9 cellular contexts compared by ENCODE assay signal in genomic region chr2:180077295-180077906, GRCh38.
DNase-seq lines count a peak whose midpoint lies in the region; TF ChIP-seq lines count a peak whose summit lies in the region.
"Had no signal": no experiment of that assay in that cellular context is flagged by ENCODE, and none has a peak within 500 bp of the region (broad histone marks: within the 10 kb centered on the region; RNA-seq: fewer than 3 reads in every experiment).

No MANE protein-coding gene starts in this region.

- peak; percentile 8 for DNase-seq in NCI-H1105 treated with DMSO at 0.1 percent for 48 hours (lab: John Stamatoyannopoulos, UW)
- DNase-seq in NCI-H1105 (lab: John Stamatoyannopoulos, UW), result no peak
- DNase-seq in MM.1S, result peak; percentile 46
- DNase-seq in cardiac fibroblast (ENCODE audit: low read depth in 2 of 2), result peak; percentile 54 to 56
- peak; percentile 21 for DNase-seq in neuronal stem cell (ENCODE audit: low spot score)
- no peak for DNase-seq in activated effector memory CD4-positive, alpha-beta T cell treated with anti-CD3 and anti-CD28 coated beads, Interleukin-2, amount 50 U/mL, for 16 hours
- DNase-seq in stimulated activated CD4-positive, alpha-beta T cell treated with anti-CD3 and anti-CD28 coated beads, Interleukin-4, amount 100 ng/mL, for 1 hour, result no peak
- no peak for DNase-seq in OCI-M2 (lab: John Stamatoyannopoulos, UW; ENCODE audit: unreplicated experiment)
- DNase-seq: CD4-positive, CD25-positive, alpha-beta regulatory T cell had no signal

- H2BK12ac ChIP-seq in neuronal stem cell (ENCODE audit: low read length), result no peak overlapping the region

- no peak overlapping the region for H3K23ac ChIP-seq in neuronal stem cell (ENCODE audit: low read depth, low read length, poor library complexity)

- H3K4me1 ChIP-seq in MM.1S (ENCODE audit: low read length) (no peaks in the 10 kb centered on the region), neuronal stem cell (ENCODE audit: control insufficient read depth in 2 of 2, insufficient read depth in 1 of 2, low read depth in 1 of 2, low read length in 2 of 2) (no peaks in the 10 kb centered on the region)

- H2BK15ac ChIP-seq in neuronal stem cell (ENCODE audit: low read length), result no peak overlapping the region

- H3K4me3 ChIP-seq in MM.1S (ENCODE audit: low read length), result no peak overlapping the region
- no peak overlapping the region for H3K4me3 ChIP-seq in cardiac fibroblast (replicated peaks in 1 of 2; ENCODE audit: low read depth in 2 of 2, low read length in 2 of 2)
- H3K4me3 ChIP-seq in neuronal stem cell (ENCODE audit: low read length in 2 of 2), result no peak overlapping the region

- H4K91ac ChIP-seq in neuronal stem cell (ENCODE audit: low read depth, low read length, poor library complexity), result no peak overlapping the region

- H3K4ac ChIP-seq in neuronal stem cell (ENCODE audit: low read length), result no peak overlapping the region

- H3K9me2 ChIP-seq in MM.1S (replicated peaks; ENCODE audit: insufficient read depth, low read length), result no peaks in the 10 kb centered on the region

- no peak overlapping the region for H2BK120ac ChIP-seq in neuronal stem cell (ENCODE audit: low read depth, low read length)

- no peak overlapping the region for H3K18ac ChIP-seq in neuronal stem cell (ENCODE audit: low read length)

- H3K9ac ChIP-seq in MM.1S (ENCODE audit: low read length) (no peak overlapping the region), neuronal stem cell (ENCODE audit: low read depth, low read length, poor library complexity) (no peak overlapping the region)

- peak; percentile 68 for TF ChIP-seq CTCF in MM.1S (IDR thresholded peaks at IDR 0.05; ENCODE audit: low read length)
- peak; percentile 89 for TF ChIP-seq CTCF in cardiac fibroblast (IDR thresholded peaks at IDR 0.05; ENCODE audit: low read depth, low read length)

- no peak overlapping the region for H2BK5ac ChIP-seq in neuronal stem cell (ENCODE audit: low read length)

- no peaks in the 10 kb centered on the region for H3K9me3 ChIP-seq in MM.1S (replicated peaks; ENCODE audit: insufficient read depth, low read length)
- peaks cover 0 to 2% of the 10 kb centered on the region in 2 donors for H3K9me3 ChIP-seq in neuronal stem cell (replicated peaks in 1 of 2; ENCODE audit: control insufficient read depth in 2 of 2, insufficient read depth in 1 of 2, low read depth in 1 of 2, low read length in 2 of 2)

- no peak overlapping the region for H4K8ac ChIP-seq in neuronal stem cell (ENCODE audit: low read depth, low read length)

- no peak overlapping the region for H3K14ac ChIP-seq in neuronal stem cell (ENCODE audit: low read length)

- no peak overlapping the region for H2AFZ ChIP-seq in MM.1S (ENCODE audit: low read length)
- no peak overlapping the region for H2AFZ ChIP-seq in neuronal stem cell (ENCODE audit: low read length)

- no peaks in the 10 kb centered on the region for H4K20me1 ChIP-seq in MM.1S (ENCODE audit: insufficient read depth, low read length)

- H3K27me3 ChIP-seq in MM.1S (replicated peaks; ENCODE audit: insufficient read depth, low read length), result no peaks in the 10 kb centered on the region
- no peaks in the 10 kb centered on the region for H3K27me3 ChIP-seq in neuronal stem cell (ENCODE audit: control insufficient read depth in 3 of 3, insufficient read depth in 3 of 3, low read depth in 1 of 3, low read length in 3 of 3)

- no peaks in the 10 kb centered on the region for H3K79me2 ChIP-seq in MM.1S (ENCODE audit: low read length)

- no peaks in the 10 kb centered on the region for H3K36me3 ChIP-seq in MM.1S (replicated peaks; ENCODE audit: insufficient read depth, low read length)
- no peaks in the 10 kb centered on the region for H3K36me3 ChIP-seq in neuronal stem cell (replicated peaks in 1 of 2; ENCODE audit: control insufficient read depth in 2 of 2, insufficient read depth in 2 of 2, low read length in 2 of 2)

- H2AK5ac ChIP-seq in neuronal stem cell (ENCODE audit: low read depth, low read length), result no peak overlapping the region

- H3K27ac ChIP-seq in MM.1S (ENCODE audit: low read length), result no peak overlapping the region
- H3K27ac ChIP-seq in neuronal stem cell (replicated peaks; ENCODE audit: low read length), result no peak overlapping the region

- WGBS in neuronal stem cell (ENCODE audit: extremely low coverage in 2 of 2, insufficient read length in 2 of 2, insufficient replicate concordance in 1 of 2), 2 donors, result no CpG with 5 or more reads among the region's 3 CpGs

- no peaks in the 10 kb centered on the region for H3F3A ChIP-seq in MM.1S (ENCODE audit: insufficient read depth, low read length)

- no peak overlapping the region for H3K4me2 ChIP-seq in MM.1S (ENCODE audit: low read depth, low read length)
- no peak overlapping the region for H3K4me2 ChIP-seq in neuronal stem cell (ENCODE audit: insufficient read depth, low read length, poor library complexity, severe bottlenecking)

- no peaks in the 10 kb centered on the region for H3K79me1 ChIP-seq in neuronal stem cell (ENCODE audit: low read depth, low read length)

Comparison
In these comparisons a context has a peak if more than half of its experiments do, and no peak if none do; other contexts are left out.
1. DNase-seq: peak in NCI-H1105 treated with DMSO at 0.1 percent for 48 hours (single experiment), MM.1S (single experiment), cardiac fibroblast (2 of 2) and neuronal stem cell (single experiment); none in NCI-H1105 (single experiment), activated effector memory CD4-positive, alpha-beta T cell treated with anti-CD3 and anti-CD28 coated beads, Interleukin-2, amount 50 U/mL, for 16 hours (single experiment), stimulated activated CD4-positive, alpha-beta T cell treated with anti-CD3 and anti-CD28 coated beads, Interleukin-4, amount 100 ng/mL, for 1 hour (single experiment) and OCI-M2 (single experiment).